ENCODE assay signal across 37 cellular contexts in the genomic region with DNA sequence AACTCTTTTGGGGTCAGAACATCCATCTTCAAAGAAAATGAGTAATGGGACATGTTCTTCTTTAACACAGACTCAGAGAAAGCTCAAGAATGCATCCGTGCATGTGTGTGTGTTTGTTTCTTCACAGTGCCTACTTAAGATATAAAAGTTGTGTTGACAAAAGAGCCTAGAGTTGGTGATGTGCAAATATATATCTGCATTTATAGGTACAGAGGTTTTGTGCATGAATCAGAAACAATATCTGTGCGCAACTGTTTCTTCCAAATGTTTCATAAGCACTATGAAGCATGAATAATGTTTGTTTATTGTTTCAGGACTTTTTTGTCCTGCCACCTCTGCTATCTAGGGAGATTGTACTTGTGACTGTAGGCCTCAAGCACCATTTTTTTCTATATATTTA.
"Had no signal": no experiment of that assay in that cellular context is flagged by ENCODE, and none has a peak within 500 bp of the region (broad histone marks: within the 10 kb centered on the region; RNA-seq: fewer than 3 reads in every experiment).

No MANE protein-coding gene starts in this region.

- FAIRE-seq: TTC549 had no signal

- H3K4me3 Mint-ChIP-seq: activated CD4-positive, alpha-beta memory T cell treated with anti-CD3 and anti-CD28 coated beads, Interleukin-2, amount 10 ng/mL, durations not matched to agents 7 days and 5 days; activated CD4-positive, alpha-beta T cell treated with anti-CD3 and anti-CD28 coated beads for 36 hours; activated CD4-positive, alpha-beta T cell treated with anti-CD3 and anti-CD28 coated beads, Interleukin-2, amount 10 ng/mL, durations not matched to agents 7 days and 5 days; activated naive CD4-positive, alpha-beta T cell treated with anti-CD3 and anti-CD28 coated beads for 36 hours; activated naive CD8-positive, alpha-beta T cell treated with anti-CD3 and anti-CD28 coated beads for 36 hours; activated T-cell treated with anti-CD3 and anti-CD28 coated beads, Interleukin-2, amount 50 U/mL, for 4 hours; activated T-cell treated with anti-CD3 and anti-CD28 coated beads, Interleukin-2, amount 50 U/mL, for 72 hours; activated T-helper 1 cell treated with anti-CD3 and anti-CD28 coated beads, Interleukin-12 subunit alpha, Interleukin-12 subunit beta, Interleukin-2, Interleukin-4 antibody, amounts not matched to agents 30 ng/mL and 10 ng/mL and 1 ng/mL, durations not matched to agents 14 hours and 24 hours and 36 hours; activated T-helper 17 cell treated with anti-CD3 and anti-CD28 coated beads, Interleukin-2, amount 50 U/mL, for 72 hours; brain; central memory CD8-positive, alpha-beta T cell; T-helper 1 cell treated with Interleukin-12 subunit alpha and Interleukin-12 subunit beta and Interleukin-4 antibody, amounts not matched to agents 30 μg/mL and 1 μg/mL, for 36 hours; T-helper 2 cell treated with Interferon-gamma antibody and Interleukin-4, amounts not matched to agents 5 μg/mL and 100 μg/mL, for 36 hours; WTC11 had no signal

- H3K4me1 ChIP-seq: colonic mucosa had no signal

- H3K9me3 Mint-ChIP-seq: activated CD4-positive, alpha-beta memory T cell treated with anti-CD3 and anti-CD28 coated beads, Interleukin-2, amount 10 ng/mL, durations not matched to agents 7 days and 5 days; activated CD4-positive, alpha-beta T cell treated with anti-CD3 and anti-CD28 coated beads, Interleukin-2, amount 10 ng/mL, durations not matched to agents 7 days and 5 days; activated naive CD4-positive, alpha-beta T cell treated with anti-CD3 and anti-CD28 coated beads for 36 hours; activated naive CD4-positive, alpha-beta T cell treated with anti-CD3 and anti-CD28 coated beads, Interleukin-2, amount 50 U/mL, for 72 hours; activated naive CD8-positive, alpha-beta T cell treated with anti-CD3 and anti-CD28 coated beads for 36 hours; activated T-cell treated with anti-CD3 and anti-CD28 coated beads, Interleukin-2, amount 50 U/mL, for 4 hours; activated T-cell treated with anti-CD3 and anti-CD28 coated beads, Interleukin-2, amount 50 U/mL, for 72 hours; activated T-helper 1 cell treated with anti-CD3 and anti-CD28 coated beads, Interleukin-12 subunit alpha, Interleukin-12 subunit beta, Interleukin-2, Interleukin-4 antibody, amounts not matched to agents 30 ng/mL and 10 ng/mL and 1 ng/mL, durations not matched to agents 14 hours and 24 hours and 36 hours; activated T-helper 17 cell treated with anti-CD3 and anti-CD28 coated beads, Interleukin-2, amount 50 U/mL, for 72 hours; brain; central memory CD8-positive, alpha-beta T cell; T-helper 1 cell treated with Interleukin-12 subunit alpha and Interleukin-12 subunit beta and Interleukin-4 antibody, amounts not matched to agents 30 μg/mL and 1 μg/mL, for 36 hours; T-helper 2 cell treated with Interferon-gamma antibody and Interleukin-4, amounts not matched to agents 5 μg/mL and 100 μg/mL, for 36 hours; WTC11 had no signal

- DNase-seq: activated CD4-positive, alpha-beta memory T cell treated with anti-CD3 and anti-CD28 coated beads, Interleukin-2, amount 10 ng/mL, durations not matched to agents 7 days and 5 days; activated CD4-positive, alpha-beta T cell treated with anti-CD3 and anti-CD28 coated beads for 1 hour; activated CD4-positive, alpha-beta T cell treated with anti-CD3 and anti-CD28 coated beads for 36 hours; activated CD4-positive, alpha-beta T cell treated with anti-CD3 and anti-CD28 coated beads for 48 hours; activated CD4-positive, alpha-beta T cell treated with anti-CD3 and anti-CD28 coated beads, Interleukin-2, amount 10 ng/mL, durations not matched to agents 7 days and 5 days; activated CD4-positive, alpha-beta T cell treated with anti-CD3 and anti-CD28 coated beads, Interleukin-2, amount 50 U/mL, for 48 hours; activated CD4-positive, CD25-positive, alpha-beta regulatory T cell; activated CD8-positive, alpha-beta memory T cell treated with anti-CD3 and anti-CD28 coated beads, Interleukin-2, amount 50 U/mL, for 4 hours; activated effector memory CD4-positive, alpha-beta T cell treated with anti-CD3 and anti-CD28 coated beads, Interleukin-2, amount 50 U/mL, for 16 hours; activated gamma-delta T cell treated with Interleukin-2 at 50 U/mL for 16 hours; activated naive CD4-positive, alpha-beta T cell; activated naive CD4-positive, alpha-beta T cell treated with anti-CD3 and anti-CD28 coated beads for 36 hours; activated naive CD4-positive, alpha-beta T cell treated with anti-CD3 and anti-CD28 coated beads, Interleukin-2, amount 50 U/mL, for 16 hours; activated naive CD8-positive, alpha-beta T cell treated with anti-CD3 and anti-CD28 coated beads for 36 hours; activated T-cell treated with anti-CD3 and anti-CD28 coated beads for 4 hours; activated T-cell treated with anti-CD3 and anti-CD28 coated beads, Interleukin-2, amount 50 U/mL, for 1 hour; activated T-cell treated with anti-CD3 and anti-CD28 coated beads, Interleukin-2, amount 50 U/mL, for 4 hours; activated T-cell treated with anti-CD3 and anti-CD28 coated beads, Interleukin-2, amount 50 U/mL, for 72 hours; amygdala; anterior cingulate cortex; cerebellar nuclear complex; colonic mucosa; T-helper 1 cell; T-helper 2 cell; T-helper 9 cell had no signal

- H3K27me3 Mint-ChIP-seq: activated CD4-positive, alpha-beta memory T cell treated with anti-CD3 and anti-CD28 coated beads, Interleukin-2, amount 10 ng/mL, durations not matched to agents 7 days and 5 days; activated CD4-positive, alpha-beta T cell treated with anti-CD3 and anti-CD28 coated beads for 36 hours; activated CD4-positive, alpha-beta T cell treated with anti-CD3 and anti-CD28 coated beads, Interleukin-2, amount 10 ng/mL, durations not matched to agents 7 days and 5 days; activated naive CD8-positive, alpha-beta T cell treated with anti-CD3 and anti-CD28 coated beads for 36 hours; activated T-helper 17 cell treated with anti-CD3 and anti-CD28 coated beads, Interleukin-2, amount 50 U/mL, for 72 hours; brain; central memory CD8-positive, alpha-beta T cell had no signal

- H3K27ac ChIP-seq: ascending aorta, colonic mucosa, VCaP had no signal

- ATAC-seq: activated CD4-positive, alpha-beta T cell treated with anti-CD3 and anti-CD28 coated beads for 36 hours; activated CD4-positive, CD25-positive, alpha-beta regulatory T cell treated with anti-CD3 and anti-CD28 coated beads, Interleukin-2, amount 50 U/mL, for 24 hours; activated naive CD4-positive, alpha-beta T cell treated with anti-CD3 and anti-CD28 coated beads, Interleukin-2, amount 50 U/mL, for 72 hours; activated T-cell treated with anti-CD3 and anti-CD28 coated beads, Interleukin-2, amount 50 U/mL, for 4 hours; activated T-cell treated with anti-CD3 and anti-CD28 coated beads, Interleukin-2, amount 50 U/mL, for 72 hours; activated T-helper 17 cell treated with anti-CD3 and anti-CD28 coated beads, Interleukin-2, amount 50 U/mL, for 72 hours; WTC11 had no signal

- H3K9me3 ChIP-seq: ascending aorta, colonic mucosa had no signal

- H3K36me3 Mint-ChIP-seq: activated naive CD4-positive, alpha-beta T cell treated with anti-CD3 and anti-CD28 coated beads, Interleukin-2, amount 50 U/mL, for 72 hours; activated naive CD8-positive, alpha-beta T cell treated with anti-CD3 and anti-CD28 coated beads for 36 hours; brain; WTC11 had no signal

- H3K36me3 ChIP-seq: ascending aorta, colonic mucosa had no signal

- H3K27me3 ChIP-seq: ascending aorta, colonic mucosa had no signal

- H3K4me1 Mint-ChIP-seq: activated CD4-positive, alpha-beta memory T cell treated with anti-CD3 and anti-CD28 coated beads, Interleukin-2, amount 10 ng/mL, durations not matched to agents 7 days and 5 days; activated CD4-positive, alpha-beta T cell treated with anti-CD3 and anti-CD28 coated beads for 36 hours; activated CD4-positive, alpha-beta T cell treated with anti-CD3 and anti-CD28 coated beads, Interleukin-2, amount 10 ng/mL, durations not matched to agents 7 days and 5 days; activated naive CD8-positive, alpha-beta T cell treated with anti-CD3 and anti-CD28 coated beads for 36 hours; activated T-helper 17 cell treated with anti-CD3 and anti-CD28 coated beads, Interleukin-2, amount 50 U/mL, for 72 hours; central memory CD8-positive, alpha-beta T cell had no signal

- H3K27ac Mint-ChIP-seq: activated CD4-positive, alpha-beta memory T cell treated with anti-CD3 and anti-CD28 coated beads, Interleukin-2, amount 10 ng/mL, durations not matched to agents 7 days and 5 days; activated CD4-positive, alpha-beta T cell treated with anti-CD3 and anti-CD28 coated beads for 36 hours; activated CD4-positive, alpha-beta T cell treated with anti-CD3 and anti-CD28 coated beads, Interleukin-2, amount 10 ng/mL, durations not matched to agents 7 days and 5 days; activated naive CD4-positive, alpha-beta T cell treated with anti-CD3 and anti-CD28 coated beads for 36 hours; activated naive CD4-positive, alpha-beta T cell treated with anti-CD3 and anti-CD28 coated beads, Interleukin-2, amount 50 U/mL, for 72 hours; activated naive CD8-positive, alpha-beta T cell treated with anti-CD3 and anti-CD28 coated beads for 36 hours; activated T-cell treated with anti-CD3 and anti-CD28 coated beads, Interleukin-2, amount 50 U/mL, for 72 hours; activated T-helper 1 cell treated with anti-CD3 and anti-CD28 coated beads, Interleukin-12 subunit alpha, Interleukin-12 subunit beta, Interleukin-2, Interleukin-4 antibody, amounts not matched to agents 30 ng/mL and 10 ng/mL and 1 ng/mL, durations not matched to agents 14 hours and 24 hours and 36 hours; activated T-helper 17 cell treated with anti-CD3 and anti-CD28 coated beads, Interleukin-2, amount 50 U/mL, for 72 hours; brain; T-helper 1 cell treated with Interleukin-12 subunit alpha and Interleukin-12 subunit beta and Interleukin-4 antibody, amounts not matched to agents 30 μg/mL and 1 μg/mL, for 36 hours; T-helper 2 cell treated with Interferon-gamma antibody and Interleukin-4, amounts not matched to agents 5 μg/mL and 100 μg/mL, for 36 hours; WTC11 had no signal

- H3K4me3 ChIP-seq: ascending aorta, colonic mucosa had no signal
